Comparison of ENCODE assay signal across 16 cellular contexts in genomic region chr3:48930590-48930989, GRCh38. TPM values are rescaled to one million over a fixed set of nuclear protein-coding genes. Genes with fewer than 3 reads are reported as not detected.
DNase-seq lines count a peak whose midpoint lies in the region; ATAC-seq, FAIRE-seq and TF ChIP-seq lines count a peak whose summit lies in the region.
"Had no signal": no experiment of that assay in that cellular context is flagged by ENCODE, and none has a peak within 500 bp of the region (broad histone marks: within the 10 kb centered on the region; RNA-seq: fewer than 3 reads in every experiment).

No MANE protein-coding gene starts in this region.

- H2AFZ ChIP-seq in endothelial cell of umbilical vein (ENCODE audit: low read depth, low read length) = no peak overlapping the region

- no peak for TF ChIP-seq POLR2A in endothelial cell of umbilical vein (IDR thresholded peaks at IDR 0.05; ENCODE audit: low read depth, low read length)
- TF ChIP-seq POLR2A in gastrocnemius medialis (IDR thresholded peaks at IDR 0.05) = no peak

- H3K9me3 ChIP-seq in left ventricle myocardium inferior (replicated peaks) (no peaks in the 10 kb centered on the region), endothelial cell of umbilical vein (replicated peaks; ENCODE audit: control insufficient read depth, insufficient read depth, low read length) (no peaks in the 10 kb centered on the region), gastrocnemius medialis (no peaks in the 10 kb centered on the region)
- H3K9me3 ChIP-seq: HAP-1 had no signal

- no peak for TF ChIP-seq CTCF in left ventricle myocardium inferior (IDR thresholded peaks at IDR 0.05; ENCODE audit: borderline replicate concordance)
- TF ChIP-seq CTCF in endothelial cell of umbilical vein (IDR thresholded peaks at IDR 0.05; ENCODE audit: extremely low read depth in 1 of 2, insufficient read depth in 1 of 2, low read depth in 1 of 2, low read length in 2 of 2) = no peak
- no peak for TF ChIP-seq CTCF in gastrocnemius medialis (IDR thresholded peaks at IDR 0.05 in 4 of 5, conservative IDR thresholded peaks at IDR 0.05 in 1 of 5)
- no peak for TF ChIP-seq CTCF in dorsolateral prefrontal cortex (IDR thresholded peaks at IDR 0.05 in 54 of 56, conservative IDR thresholded peaks at IDR 0.05 in 2 of 56; ENCODE audit: low read depth in 1 of 56, partially characterized antibody in 56 of 56)

- H3K4me2 ChIP-seq in endothelial cell of umbilical vein (ENCODE audit: insufficient read depth, low read length) = no peak overlapping the region

- H3K79me2 ChIP-seq in endothelial cell of umbilical vein (ENCODE audit: control insufficient read depth, insufficient read depth, low read length) = peaks cover 90% of the 10 kb centered on the region

- in situ Hi-C loops in gastrocnemius medialis (cut with MboI; ENCODE audit: low sequenced_read_pairs in 4 of 4) = no loop called here

- H3K36me3 ChIP-seq in left ventricle myocardium inferior (peaks cover 57% of the 10 kb centered on the region), endothelial cell of umbilical vein (ENCODE audit: control insufficient read depth in 2 of 2, extremely low read depth in 1 of 2, insufficient read depth in 2 of 2, low read length in 2 of 2) (peaks cover 2 to 8% of the 10 kb centered on the region in 2 experiments), gastrocnemius medialis (peaks cover 0 to 25% of the 10 kb centered on the region in 2 donors)

- H3K27ac ChIP-seq in left ventricle myocardium inferior (replicated peaks) (peak overlapping the region; percentile 87), endothelial cell of umbilical vein (ENCODE audit: insufficient read depth, low read depth, low read length) (peak overlapping the region; percentile 81), gastrocnemius medialis (peak overlapping the region; percentile 54 to 81 (median 76)), dorsolateral prefrontal cortex (peak overlapping the region in 3 of 59 donors; percentile 14 to 51 (median 38))

- dilution Hi-C loops in endothelial cell of umbilical vein (cut with MboI; ENCODE audit: extremely low pct_ligation_motif_present, low sequenced_read_pairs) = no loop called here

- no peak overlapping the region for H3K9ac ChIP-seq in endothelial cell of umbilical vein (replicated peaks; ENCODE audit: extremely low read depth, insufficient read depth, low read length)

- H3K4me3 ChIP-seq in left ventricle myocardium inferior = peak overlapping the region; percentile 50
- H3K4me3 ChIP-seq in endothelial cell of umbilical vein (replicated peaks in 1 of 3; ENCODE audit: insufficient read depth in 1 of 3, low read depth in 1 of 3, low read length in 3 of 3) = no peak overlapping the region
- H3K4me3 ChIP-seq in gastrocnemius medialis = no peak overlapping the region
- no peak overlapping the region for H3K4me3 ChIP-seq in dorsolateral prefrontal cortex
- H3K4me3 ChIP-seq: HAP-1 had no signal

- H3K27me3 ChIP-seq in left ventricle myocardium inferior (ENCODE audit: low read depth) (no peaks in the 10 kb centered on the region), endothelial cell of umbilical vein (ENCODE audit: control insufficient read depth in 2 of 2, insufficient read depth in 2 of 2, low read length in 2 of 2) (no peaks in the 10 kb centered on the region), gastrocnemius medialis (no peaks in the 10 kb centered on the region), dorsolateral prefrontal cortex (no peaks in the 10 kb centered on the region)

- FAIRE-seq in endothelial cell of umbilical vein (lab: Jason Lieb, UNC) = no peak

- CTCF ChIA-PET in endothelial cell of umbilical vein (lab: Charles Lee) = interaction anchor here (0.8 to 3.9 kb wide), 5 partner anchors 12 to 59 kb away, joined by 3 to 31 read pairs (median 4); partner anchors contain the start of genes ARIH2 and P4HTM

- no peak for ATAC-seq in gastrocnemius medialis
- ATAC-seq: PC-3 had no signal

- H4K20me1 ChIP-seq in endothelial cell of umbilical vein (replicated peaks; ENCODE audit: control insufficient read depth, extremely low read depth, insufficient read depth, low read length) = peaks cover 16% of the 10 kb centered on the region

- H3K9me1 ChIP-seq in endothelial cell of umbilical vein (replicated peaks; ENCODE audit: control insufficient read depth, extremely low read depth, insufficient read depth, low read length) = no peaks in the 10 kb centered on the region

- BruUV-seq in endothelial cell of umbilical vein (replicated peaks; lab: Mats Ljungman, UMichigan) = no TSS peak

- intact Hi-C loops in left ventricle myocardium inferior (cut with micrococcal nuclease) = no loop called here
- intact Hi-C loops in cardiac septum (cut with DNase I) = no loop called here
- intact Hi-C loops in endothelial cell of umbilical vein (cut with micrococcal nuclease) = no loop called here
- intact Hi-C loops in gastrocnemius medialis (cut with DNase I; ENCODE audit: low total_unique reads) = no loop called here
- intact Hi-C loops in dorsolateral prefrontal cortex (cut with DNase I) = no loop called here

- POLR2A ChIA-PET in endothelial cell of umbilical vein (lab: Charles Lee) = no interaction called here

- H3K4me1 ChIP-seq in left ventricle myocardium inferior (peaks cover 83% of the 10 kb centered on the region), endothelial cell of umbilical vein (ENCODE audit: control insufficient read depth, extremely low read depth, insufficient read depth, low read length) (peaks cover 41% of the 10 kb centered on the region), gastrocnemius medialis (peaks cover 72 to 89% of the 10 kb centered on the region in 2 donors)

- DNase-seq in left ventricle myocardium inferior = no peak
- no peak for DNase-seq in cardiac septum (ENCODE audit: low spot score)
- DNase-seq in OCI-M1 (lab: John Stamatoyannopoulos, UW) = peak; percentile 10
- no peak for DNase-seq in endothelial cell of umbilical vein (ENCODE audit: low read depth, low spot score)
- DNase-seq in gastrocnemius medialis = no peak
- DNase-seq in AG08396 (ENCODE audit: low spot score) = no peak
- no peak for DNase-seq in dorsolateral prefrontal cortex
- no peak for DNase-seq in T-helper 1 cell
- DNase-seq: DMS 273 treated with DMSO at 0.1 percent for 48 hours, NCI-H1048, NCI-H146, NCI-H2107, NCI-H226, NCI-H526 treated with DMSO at 0.1 percent for 48 hours, PC-3 had no signal

TF ChIP-seq in endothelial cell of umbilical vein, 7 proteins besides CTCF, POLR2A, EP300 and RAD21 (continues in another document):
- TF ChIP-seq POLR2AphosphoS5 (IDR thresholded peaks at IDR 0.05; ENCODE audit: insufficient read depth, low read depth, low read length) (no peak), EZH2 (IDR thresholded peaks at IDR 0.05; ENCODE audit: borderline replicate concordance, low read depth, low read length, severe bottlenecking) (no peak), FOS (IDR thresholded peaks at IDR 0.05; ENCODE audit: borderline replicate concordance, insufficient read depth, low read length) (no peak), MAX (IDR thresholded peaks at IDR 0.05; ENCODE audit: insufficient read depth, insufficient read length) (no peak), MYC (IDR thresholded peaks at IDR 0.05; ENCODE audit: low read depth, low read length) (no peak), JUN (IDR thresholded peaks at IDR 0.05; ENCODE audit: borderline replicate concordance, insufficient read depth, insufficient read length, low read depth) (no peak)

RNA-seq across cellular contexts. Expression of gene ARIH2, which starts 11.9 kb away (rescaled TPM):
- total RNA-seq in left ventricle myocardium inferior (180 TPM), cardiac septum (121 TPM), endothelial cell of umbilical vein (77.2 and 85.5 TPM in 2 replicates), gastrocnemius medialis (100 to 1,000 TPM; 118 to 176 (median 143) TPM), dorsolateral prefrontal cortex (100 to 1,000 TPM in 116 of 120 experiments, 10 to 100 TPM in 4; 88.9 to 207 (median 127) TPM)
- 58.2 and 59.7 TPM in 2 replicates for polyA plus RNA-seq in endothelial cell of umbilical vein
- 56.6 and 58.1 TPM in 2 replicates for polyA plus RNA-seq in endothelial cell of umbilical vein (2011; cell fraction: cytosol; rRNA removed)
- polyA plus RNA-seq in endothelial cell of umbilical vein (2011; cell fraction: nucleus; rRNA removed) = 123 and 128 TPM in 2 replicates
- 45.6 and 51.9 TPM in 2 replicates for polyA plus RNA-seq in endothelial cell of umbilical vein (2012)
- 101 and 124 TPM in 2 replicates for polyA minus RNA-seq in endothelial cell of umbilical vein
- polyA minus RNA-seq in endothelial cell of umbilical vein (2011; cell fraction: cytosol; rRNA and poly(A)+ RNA removed) = 107 TPM
- polyA minus RNA-seq in endothelial cell of umbilical vein (2011; cell fraction: nucleus; rRNA and poly(A)+ RNA removed) = 73.9 and 106 TPM in 2 replicates

RNA-seq across cellular contexts. Expression of gene SLC25A20, which starts 31.9 kb away (rescaled TPM):
- total RNA-seq in left ventricle myocardium inferior = 94.1 TPM
- 36.7 TPM for total RNA-seq in cardiac septum
- total RNA-seq in endothelial cell of umbilical vein = 7.9 and 8.4 TPM in 2 replicates
- polyA plus RNA-seq in endothelial cell of umbilical vein = 8.6 and 11.0 TPM in 2 replicates
- polyA plus RNA-seq in endothelial cell of umbilical vein (2011; cell fraction: cytosol; rRNA removed) = 15.4 and 16.2 TPM in 2 replicates
- polyA plus RNA-seq in endothelial cell of umbilical vein (2011; cell fraction: nucleus; rRNA removed) = 15.3 and 16.9 TPM in 2 replicates
- 13.8 and 13.9 TPM in 2 replicates for polyA plus RNA-seq in endothelial cell of umbilical vein (2012)
- 7.9 and 10.5 TPM in 2 replicates for polyA minus RNA-seq in endothelial cell of umbilical vein
- polyA minus RNA-seq in endothelial cell of umbilical vein (2011; cell fraction: cytosol; rRNA and poly(A)+ RNA removed) = 5.0 TPM
- 2.3 and 5.0 TPM in 2 replicates for polyA minus RNA-seq in endothelial cell of umbilical vein (2011; cell fraction: nucleus; rRNA and poly(A)+ RNA removed)
- 100 to 1,000 TPM in 1 of 4 donors, 10 to 100 TPM in 3; 67.8 to 110 (median 83.4) TPM for total RNA-seq in gastrocnemius medialis
- 10 to 100 TPM in 76 of 120 experiments, 1 to 10 TPM in 44; 6.2 to 24.2 (median 11.2) TPM for total RNA-seq in dorsolateral prefrontal cortex

RNA-seq across cellular contexts. Expression of gene P4HTM, which starts 59.5 kb away (rescaled TPM):
- total RNA-seq in left ventricle myocardium inferior = 28.9 TPM
- total RNA-seq in cardiac septum = 37.0 TPM
- 23.0 and 26.9 TPM in 2 replicates for total RNA-seq in endothelial cell of umbilical vein
- polyA plus RNA-seq in endothelial cell of umbilical vein = 32.7 and 37.9 TPM in 2 replicates
- polyA plus RNA-seq in endothelial cell of umbilical vein (2011; cell fraction: cytosol; rRNA removed) = 17.3 and 24.1 TPM in 2 replicates
- 92.9 and 98.1 TPM in 2 replicates for polyA plus RNA-seq in endothelial cell of umbilical vein (2011; cell fraction: nucleus; rRNA removed)
- polyA plus RNA-seq in endothelial cell of umbilical vein (2012) = 10.7 and 13.5 TPM in 2 replicates
- polyA minus RNA-seq in endothelial cell of umbilical vein = 24.2 and 26.3 TPM in 2 replicates
- 48.4 TPM for polyA minus RNA-seq in endothelial cell of umbilical vein (2011; cell fraction: cytosol; rRNA and poly(A)+ RNA removed)
- polyA minus RNA-seq in endothelial cell of umbilical vein (2011; cell fraction: nucleus; rRNA and poly(A)+ RNA removed) = 28.8 and 28.9 TPM in 2 replicates
- total RNA-seq in gastrocnemius medialis = 10 to 100 TPM; 13.6 to 21.7 (median 20.3) TPM
- 100 to 1,000 TPM in 117 of 120 experiments, 10 to 100 TPM in 3; 91.4 to 175 (median 129) TPM for total RNA-seq in dorsolateral prefrontal cortex
